ENCODE assay signal across 2 cellular contexts in genomic region chr3:124059580-124059979, GRCh38.
A peak's percentile ranks its signal among the peaks of the same experiment; 100 is the strongest.
TF ChIP-seq lines count a peak whose summit lies in the region.

No MANE protein-coding gene starts in this region.

TF ChIP-seq in K562, 482 proteins besides CTCF, POLR2A, EP300 and RAD21:
- TF ChIP-seq MCM3 (IDR thresholded peaks at IDR 0.05) (no peak), TRIM28 (IDR thresholded peaks at IDR 0.05) (no peak), HINFP (tag; conservative IDR thresholded peaks at IDR 0.05; ENCODE audit: low read depth) (no peak), RBM22 (IDR thresholded peaks at IDR 0.05; ENCODE audit: low read depth, low read length, poor library complexity, severe bottlenecking) (no peak), MEF2D (tag; conservative IDR thresholded peaks at IDR 0.05; ENCODE audit: low read depth) (no peak), ATF3 (IDR thresholded peaks at IDR 0.05) (peak; percentile 53), ATF3 (CRISPR knock-in tag; conservative IDR thresholded peaks at IDR 0.05) (no peak), ZNF175 (CRISPR knock-in tag; IDR thresholded peaks at IDR 0.05; ENCODE audit: low read depth) (no peak), VEZF1 (CRISPR knock-in tag; IDR thresholded peaks at IDR 0.05) (no peak), ZNF347 (CRISPR knock-in tag; IDR thresholded peaks at IDR 0.05; ENCODE audit: low read depth) (no peak), SRSF7 (optimal IDR thresholded peaks at IDR 0.05; ENCODE audit: low read depth, low read length) (no peak), REST (CRISPR knock-in tag; IDR thresholded peaks at IDR 0.05; ENCODE audit: low read depth) (no peak), SETDB1 (IDR thresholded peaks at IDR 0.05; ENCODE audit: low read length) (no peak), ZNF143 (CRISPR knock-in tag; IDR thresholded peaks at IDR 0.05) (no peak), ATF7 (IDR thresholded peaks at IDR 0.05) (peak; percentile 69)

TF ChIP-seq in HepG2, 621 proteins besides CTCF, POLR2A, EP300 and RAD21:
- no peak for TF ChIP-seq ATF3 (CRISPR knock-in tag; IDR thresholded peaks at IDR 0.05)
- TF ChIP-seq ZNF576 (CRISPR knock-in tag; IDR thresholded peaks at IDR 0.05), result no peak
- TF ChIP-seq BATF2 (CRISPR knock-in tag; IDR thresholded peaks at IDR 0.05), result no peak
- no peak for TF ChIP-seq SUZ12 (IDR thresholded peaks at IDR 0.05; ENCODE audit: low read depth, low read length)
- TF ChIP-seq ZBTB46 (CRISPR knock-in tag; IDR thresholded peaks at IDR 0.05; ENCODE audit: borderline replicate concordance), result no peak
- TF ChIP-seq TFDP2 (CRISPR knock-in tag; IDR thresholded peaks at IDR 0.05), result no peak
- no peak for TF ChIP-seq GPBP1L1 (CRISPR knock-in tag; IDR thresholded peaks at IDR 0.05)
- TF ChIP-seq NFKBIZ (CRISPR knock-in tag; IDR thresholded peaks at IDR 0.05), result no peak
- TF ChIP-seq ZNF773 (CRISPR knock-in tag; IDR thresholded peaks at IDR 0.05; ENCODE audit: borderline replicate concordance), result no peak
- no peak for TF ChIP-seq ZNF281 (CRISPR knock-in tag; IDR thresholded peaks at IDR 0.05; ENCODE audit: borderline replicate concordance)
- no peak for TF ChIP-seq ERF (CRISPR knock-in tag; IDR thresholded peaks at IDR 0.05)
- TF ChIP-seq THYN1 (CRISPR knock-in tag; IDR thresholded peaks at IDR 0.05; ENCODE audit: borderline replicate concordance, low read depth), result no peak
- TF ChIP-seq MYC (CRISPR knock-in tag; IDR thresholded peaks at IDR 0.05; ENCODE audit: borderline replicate concordance), result no peak
- TF ChIP-seq ZNF619 (CRISPR knock-in tag; IDR thresholded peaks at IDR 0.05), result no peak
- TF ChIP-seq ZBTB3 (CRISPR knock-in tag; IDR thresholded peaks at IDR 0.05; ENCODE audit: borderline replicate concordance, low read depth), result no peak
- TF ChIP-seq ZMAT5 (CRISPR knock-in tag; IDR thresholded peaks at IDR 0.05; ENCODE audit: borderline replicate concordance, low read depth), result no peak
- peak; percentile 99 for TF ChIP-seq ATF7 (IDR thresholded peaks at IDR 0.05)
- TF ChIP-seq ATF7 (CRISPR knock-in tag; IDR thresholded peaks at IDR 0.05), result no peak
- peak; percentile 91 for TF ChIP-seq CREB1 (IDR thresholded peaks at IDR 0.05)
- TF ChIP-seq CREB1 (CRISPR knock-in tag; IDR thresholded peaks at IDR 0.05), result no peak
